20 cellular contexts compared by ENCODE assay signal in genomic region chr17:4549781-4550533, GRCh38. TPM values are rescaled to one million over a fixed set of nuclear protein-coding genes. Genes with fewer than 3 reads are reported as not detected.
"Had no signal": no experiment of that assay in that cellular context is flagged by ENCODE, and none has a peak within 500 bp of the region (broad histone marks: within the 10 kb centered on the region; RNA-seq: fewer than 3 reads in every experiment).

No MANE protein-coding gene starts in this region.

- FAIRE-seq: bronchial epithelial cell had no signal

- DNase-seq: activated CD4-positive, alpha-beta T cell treated with anti-CD3 and anti-CD28 coated beads for 48 hours; activated CD4-positive, alpha-beta T cell treated with anti-CD3 and anti-CD28 coated beads, Interleukin-2, amount 50 U/mL, for 4 hours; activated CD4-positive, CD25-positive, alpha-beta regulatory T cell treated with anti-CD3 and anti-CD28 coated beads, Interleukin-2, amount 50 U/mL, for 72 hours; activated CD8-positive, alpha-beta memory T cell treated with anti-CD3 and anti-CD28 coated beads, Interleukin-2, amount 10 ng/mL, durations not matched to agents 7 days and 5 days; activated effector memory CD4-positive, alpha-beta T cell treated with Interleukin-2 at 50 U/mL for 16 hours; activated naive CD4-positive, alpha-beta T cell; activated T-cell treated with anti-CD3 and anti-CD28 coated beads, Interleukin-2, amount 50 U/mL, for 24 hours; aorta; MM.1S; NCI-H1105; NCI-H1436 treated with DMSO at 0.1 percent for 48 hours; NCI-H187; NCI-H2081 treated with DMSO at 0.1 percent for 48 hours; NCI-H446; NCI-H524; Peyer's patch; SHP77 treated with DMSO at 0.1 percent for 48 hours had no signal

- H3K27me3 ChIP-seq: Peyer's patch had no signal

- ATAC-seq: activated CD8-positive, alpha-beta memory T cell treated with anti-CD3 and anti-CD28 coated beads, Interleukin-2, amount 10 ng/mL, durations not matched to agents 7 days and 5 days had no signal

- H3K27ac ChIP-seq: Peyer's patch had no signal

- H3K9me3 ChIP-seq: Peyer's patch had no signal

- H3K4me3 ChIP-seq: Peyer's patch had no signal

RNA-seq across cellular contexts. Expression of gene GGT6, which starts 10.4 kb away (rescaled TPM):
- total RNA-seq: activated CD8-positive, alpha-beta memory T cell treated with anti-CD3 and anti-CD28 coated beads, Interleukin-2, amount 10 ng/mL, durations not matched to agents 7 days and 5 days; activated T-helper 1 cell treated with anti-CD3 and anti-CD28 coated beads, Interleukin-12 subunit alpha, Interleukin-12 subunit beta, Interleukin-2, Interleukin-4 antibody, amounts not matched to agents 30 ng/mL and 10 ng/mL and 1 ng/mL, durations not matched to agents 14 hours and 24 hours and 36 hours; aorta; SK-MEL-5 had no signal

RNA-seq across cellular contexts. Expression of gene SMTNL2, which starts 34.4 kb away (rescaled TPM):
- total RNA-seq: activated CD8-positive, alpha-beta memory T cell treated with anti-CD3 and anti-CD28 coated beads, Interleukin-2, amount 10 ng/mL, durations not matched to agents 7 days and 5 days; activated T-helper 1 cell treated with anti-CD3 and anti-CD28 coated beads, Interleukin-12 subunit alpha, Interleukin-12 subunit beta, Interleukin-2, Interleukin-4 antibody, amounts not matched to agents 30 ng/mL and 10 ng/mL and 1 ng/mL, durations not matched to agents 14 hours and 24 hours and 36 hours; bronchial epithelial cell had no signal
- polyA plus RNA-seq: aorta had no signal

RNA-seq across cellular contexts. Expression of gene SPNS2, which starts 51.3 kb away (rescaled TPM):
- total RNA-seq: activated T-helper 1 cell treated with anti-CD3 and anti-CD28 coated beads, Interleukin-12 subunit alpha, Interleukin-12 subunit beta, Interleukin-2, Interleukin-4 antibody, amounts not matched to agents 30 ng/mL and 10 ng/mL and 1 ng/mL, durations not matched to agents 14 hours and 24 hours and 36 hours had no signal
